18 cellular contexts compared by ENCODE assay signal in genomic region chr19:30446844-30447243, GRCh38.
"Had no signal": no experiment of that assay in that cellular context is flagged by ENCODE, and none has a peak within 500 bp of the region (broad histone marks: within the 10 kb centered on the region; RNA-seq: fewer than 3 reads in every experiment).

No MANE protein-coding gene starts in this region.

- ATAC-seq: activated CD4-positive, CD25-positive, alpha-beta regulatory T cell treated with anti-CD3 and anti-CD28 coated beads, Interleukin-2, amount 50 U/mL, for 24 hours; effector memory CD8-positive, alpha-beta T cell; gastroesophageal sphincter; heart right ventricle; mucosa of descending colon; naive thymus-derived CD8-positive, alpha-beta T cell; right lobe of liver; stimulated activated naive CD8-positive, alpha-beta T cell treated with anti-CD3 and anti-CD28 coated beads, Interleukin-15, amount 100 ng/mL, for 72 hours; T-cell had no signal

- H3K9me3 ChIP-seq: gastroesophageal sphincter, heart right ventricle, mucosa of descending colon, prostate gland, right lobe of liver, upper lobe of left lung had no signal

- H3K27me3 ChIP-seq: spleen, upper lobe of left lung had no signal

- H3K4me1 ChIP-seq: prostate gland, right lobe of liver had no signal

- DNase-seq: activated CD4-positive, alpha-beta T cell treated with anti-CD3 and anti-CD28 coated beads, Interleukin-2, amount 50 U/mL, for 1 hour; activated naive CD4-positive, alpha-beta T cell; activated naive CD8-positive, alpha-beta T cell treated with anti-CD3 and anti-CD28 coated beads, Interleukin-2, amount 10 ng/mL, durations not matched to agents 7 days and 5 days; effector memory CD8-positive, alpha-beta T cell; heart right ventricle; mucosa of descending colon; naive thymus-derived CD8-positive, alpha-beta T cell; nucleus accumbens; right lobe of liver; stimulated activated naive CD8-positive, alpha-beta T cell treated with anti-CD3 and anti-CD28 coated beads, Interleukin-15, amount 100 ng/mL, for 72 hours; T-cell; T-helper 9 cell; upper lobe of left lung had no signal

- H3K36me3 ChIP-seq: heart right ventricle, prostate gland, right lobe of liver, spleen, upper lobe of left lung had no signal

- H3K27ac ChIP-seq: epithelial cell of prostate, gastroesophageal sphincter, heart right ventricle, prostate gland, right lobe of liver, spleen, upper lobe of left lung had no signal

- H3K4me3 ChIP-seq: gastroesophageal sphincter, heart right ventricle, mucosa of descending colon, prostate gland, right lobe of liver, spleen, upper lobe of left lung had no signal
